Comparison of ENCODE assay signal across 9 cellular contexts in genomic region chr17:49556183-49556943, GRCh38. TPM values are rescaled to one million over a fixed set of nuclear protein-coding genes. Genes with fewer than 3 reads are reported as not detected.
DNase-seq lines count a peak whose midpoint lies in the region; ATAC-seq and TF ChIP-seq lines count a peak whose summit lies in the region.
"Had no signal": no experiment of that assay in that cellular context is flagged by ENCODE, and none has a peak within 500 bp of the region (broad histone marks: within the 10 kb centered on the region; RNA-seq: fewer than 3 reads in every experiment).

No MANE protein-coding gene starts in this region.

- DNase-seq in Daoy (ENCODE audit: low read depth), result peak; percentile 74
- DNase-seq in KBM-7, result peak; percentile 90
- peak; percentile 88 for DNase-seq in PC-3
- DNase-seq in activated T-cell treated with anti-CD3 and anti-CD28 coated beads for 4 hours, result peak; percentile 71
- DNase-seq in esophagus muscularis mucosa (ENCODE audit: extremely low spot score), result no peak
- DNase-seq in stimulated activated naive CD4-positive, alpha-beta T cell (lab: John Stamatoyannopoulos, UW), result peak; percentile 49 to 88 (median 72)

- peak overlapping the region; percentile 84 for H2AFZ ChIP-seq in PC-3 (ENCODE audit: low read length)

- ATAC-seq in PC-3 (peak; percentile 91), HG02840 (IDR thresholded peaks at IDR 0.05; ENCODE audit: low FRiP score, unreplicated experiment) (no peak)

- H3K36me3 Mint-ChIP-seq in nephron (ENCODE audit: low read depth), result no peaks in the 10 kb centered on the region

- H3K36me3 ChIP-seq in PC-3 (ENCODE audit: low read depth, low read length) (no peaks in the 10 kb centered on the region), esophagus muscularis mucosa (no peaks in the 10 kb centered on the region)

- no peaks in the 10 kb centered on the region for H3F3A ChIP-seq in PC-3 (ENCODE audit: low read length, unreplicated experiment)

- peak overlapping the region; percentile 76 for H3K4me2 ChIP-seq in PC-3 (ENCODE audit: low read length)

- H3K9me3 Mint-ChIP-seq in nephron, result peaks cover 2% of the 10 kb centered on the region
- H3K9me3 Mint-ChIP-seq: dendritic cell treated with granulocyte-macrophage colony-stimulating factor and Interleukin-4, amounts not matched to agents 40 ng/mL and 50 ng/mL, for 4 days had no signal

- H3K4me3 Mint-ChIP-seq in nephron, result peak overlapping the region in 2 of 3 experiments; percentile 48 to 66
- H3K4me3 Mint-ChIP-seq: dendritic cell treated with granulocyte-macrophage colony-stimulating factor and Interleukin-4, amounts not matched to agents 40 ng/mL and 50 ng/mL, for 4 days had no signal

- in situ Hi-C loops in KBM-7 (cut with MboI; ENCODE audit: low pct_unique_long_range_greater_than_20kb, low sequenced_read_pairs), result loop anchor here (10.0 to 25.0 kb wide), 2 partner anchors 122 to 431 kb away; partner anchors contain the start of gene DLX3

- POLR2A ChIA-PET in PC-3 (lab: Charles Lee; ENCODE audit: unreplicated experiment), result no interaction called here

- H3K4me1 ChIP-seq in PC-3 (ENCODE audit: insufficient read depth, low read length) (peaks cover 4% of the 10 kb centered on the region; the same call in 1 of the 2 replicates), esophagus muscularis mucosa (peaks cover 4 to 12% (median 7%) of the 10 kb centered on the region in 4 donors)

- H3K27ac ChIP-seq in PC-3 (ENCODE audit: low read length) (no peak overlapping the region), esophagus muscularis mucosa (replicated peaks in 1 of 4) (no peak overlapping the region)

- 32% methylated on average over 17 of the region's 33 CpGs for WGBS in esophagus muscularis mucosa

- BruUV-seq in PC-3 (replicated peaks; lab: Mats Ljungman, UMichigan), result no TSS peak

- peak overlapping the region; percentile 27; the same call in 1 of the 2 replicates for H3K4me3 ChIP-seq in PC-3 (ENCODE audit: low read length)
- H3K4me3 ChIP-seq in esophagus muscularis mucosa, result peak overlapping the region in 1 of 4 donors; percentile 26

- intact Hi-C loops in PC-3 (cut with micrococcal nuclease), result loop anchor here (1.0 kb wide), 3 partner anchors 60 to 241 kb away; no protein-coding TSS in a partner anchor
- intact Hi-C loops in esophagus muscularis mucosa (cut with DNase I), result loop anchor here (1.0 to 2.0 kb wide), 2 partner anchors 60 to 120 kb away; no protein-coding TSS in a partner anchor

- H3K9me2 ChIP-seq in PC-3 (replicated peaks; ENCODE audit: low read length), result no peaks in the 10 kb centered on the region

- H3K9me3 ChIP-seq in PC-3 (ENCODE audit: low read length) (no peaks in the 10 kb centered on the region), esophagus muscularis mucosa (no peaks in the 10 kb centered on the region)

- TF ChIP-seq EP300 in esophagus muscularis mucosa (IDR thresholded peaks at IDR 0.05), result no peak

- TF ChIP-seq POLR2A in esophagus muscularis mucosa (IDR thresholded peaks at IDR 0.05; ENCODE audit: low read depth), result no peak

- H3K9ac ChIP-seq in PC-3 (ENCODE audit: low read length), result peak overlapping the region; percentile 20; the same call in 1 of the 2 replicates

- H3K79me2 ChIP-seq in PC-3 (ENCODE audit: low read length), result no peaks in the 10 kb centered on the region

- H3K27ac Mint-ChIP-seq in nephron, result peak overlapping the region in 2 of 3 experiments; percentile 78 to 92
- H3K27ac Mint-ChIP-seq: dendritic cell treated with granulocyte-macrophage colony-stimulating factor and Interleukin-4, amounts not matched to agents 40 ng/mL and 50 ng/mL, for 4 days had no signal

- H4K20me1 ChIP-seq in PC-3 (ENCODE audit: low read length), result no peaks in the 10 kb centered on the region

- CTCF ChIA-PET in PC-3 (lab: Charles Lee), result interaction anchor here (0.6 to 1.3 kb wide), 10 partner anchors 43 to 296 kb away, joined by 3 to 9 read pairs (median 3); partner anchors contain the start of gene PHB1

- peaks cover 16% of the 10 kb centered on the region for H3K27me3 Mint-ChIP-seq in nephron (ENCODE audit: low read depth)

- TF ChIP-seq CTCF in PC-3 (conservative IDR thresholded peaks at IDR 0.05; ENCODE audit: low read depth, low read length) (peak; percentile 100), esophagus muscularis mucosa (IDR thresholded peaks at IDR 0.05) (peak; percentile 93 to 100 (median 94)), nephron (IDR thresholded peaks at IDR 0.05; ENCODE audit: unreplicated experiment in 3 of 3) (peak; percentile 98 to 99 (median 98))

- H3K27me3 ChIP-seq in PC-3 (ENCODE audit: low read length) (no peaks in the 10 kb centered on the region), esophagus muscularis mucosa (peaks cover 0 to 22% (median 0%) of the 10 kb centered on the region in 4 donors)

- H3K4me1 Mint-ChIP-seq in nephron, result peaks cover 53% of the 10 kb centered on the region

RNA-seq across cellular contexts. Expression of gene NXPH3, which starts 19.3 kb away (rescaled TPM):
- total RNA-seq in Daoy (2014; rRNA removed; shearing (Covaris generic)), result 0.03 TPM in 1 of 2 replicates, not detected in the other
- total RNA-seq in PC-3 (2014; rRNA removed) (0.26 and 1.2 TPM in 2 replicates), esophagus muscularis mucosa (10 to 100 TPM; 12.6 to 37.8 (median 21.2) TPM)
